Comparison of ENCODE assay signal across 2 cellular contexts in the genomic region with DNA sequence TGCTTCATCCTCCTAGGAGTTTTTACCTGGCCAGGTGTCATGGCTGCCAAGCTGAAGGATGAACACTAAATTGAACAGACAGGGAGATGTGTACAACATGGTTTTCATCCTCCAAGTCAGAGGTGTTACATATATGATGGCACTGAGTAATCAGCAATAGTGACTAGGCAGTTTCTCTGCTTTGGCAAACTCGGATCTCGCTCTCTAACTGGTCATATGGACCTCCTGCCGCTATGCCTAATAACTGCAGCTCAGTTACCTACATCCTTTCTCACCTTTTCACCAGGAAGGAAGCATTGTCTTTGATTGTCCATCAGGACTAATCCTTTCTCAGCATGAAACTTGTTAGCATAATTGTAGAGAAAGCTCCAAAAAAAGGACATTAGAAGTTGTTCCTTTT.
A peak's percentile ranks its signal among the peaks of the same experiment; 100 is the strongest.
TF ChIP-seq lines count a peak whose summit lies in the region.

No MANE protein-coding gene starts in this region.

TF ChIP-seq in IMR-90, 13 proteins besides CTCF, POLR2A, EP300 and RAD21:
- TF ChIP-seq SMC3 (IDR thresholded peaks at IDR 0.05; ENCODE audit: low read depth, low read length): no peak
- peak; percentile 28; the same call in 1 of the 2 replicates for TF ChIP-seq NFE2L2 (IDR thresholded peaks at IDR 0.05; ENCODE audit: low read depth, low read length)
- TF ChIP-seq, protein P1, sequence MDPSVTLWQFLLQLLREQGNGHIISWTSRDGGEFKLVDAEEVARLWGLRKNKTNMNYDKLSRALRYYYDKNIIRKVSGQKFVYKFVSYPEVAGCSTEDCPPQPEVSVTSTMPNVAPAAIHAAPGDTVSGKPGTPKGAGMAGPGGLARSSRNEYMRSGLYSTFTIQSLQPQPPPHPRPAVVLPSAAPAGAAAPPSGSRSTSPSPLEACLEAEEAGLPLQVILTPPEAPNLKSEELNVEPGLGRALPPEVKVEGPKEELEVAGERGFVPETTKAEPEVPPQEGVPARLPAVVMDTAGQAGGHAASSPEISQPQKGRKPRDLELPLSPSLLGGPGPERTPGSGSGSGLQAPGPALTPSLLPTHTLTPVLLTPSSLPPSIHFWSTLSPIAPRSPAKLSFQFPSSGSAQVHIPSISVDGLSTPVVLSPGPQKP (IDR thresholded peaks at IDR 0.05; ENCODE audit: borderline replicate concordance, low read depth, low read length): no peak
- TF ChIP-seq BHLHE40 (IDR thresholded peaks at IDR 0.05; ENCODE audit: low read depth, low read length): no peak
TF ChIP-seq in IMR-90: peak in this region for 1.

TF ChIP-seq in endothelial cell of umbilical vein, 7 proteins besides CTCF, POLR2A, EP300 and RAD21:
- no peak for TF ChIP-seq MYC (IDR thresholded peaks at IDR 0.05; ENCODE audit: low read depth, low read length)
